Comparison of ENCODE assay signal across 8 cellular contexts in genomic region chr4:164956766-164957643, GRCh38. TPM values are rescaled to one million over a fixed set of nuclear protein-coding genes. Genes with fewer than 3 reads are reported as not detected.
DNase-seq lines count a peak whose midpoint lies in the region; ATAC-seq, FAIRE-seq and TF ChIP-seq lines count a peak whose summit lies in the region.

No MANE protein-coding gene starts in this region.

- FAIRE-seq in K562 (lab: Jason Lieb, UNC) = no peak

- CTCF ChIA-PET in K562 (lab: Yijun Ruan, JAX; ENCODE audit: low intra/inter-chr PET ratio) (no interaction called here), HEK293T (lab: Yijun Ruan, JAX) (no interaction called here)

- POLR2A ChIA-PET in K562 (lab: Yijun Ruan, JAX) = no interaction called here
- POLR2A ChIA-PET in HEK293T (lab: Yijun Ruan, JAX) = interaction anchor here (0.6 kb wide), 1 partner anchor 10 kb away, joined by 3 read pairs; no protein-coding TSS in a partner anchor

- no peak for TF ChIP-seq POLR2A in K562 (conservative IDR thresholded peaks at IDR 0.05)

- H3K27me3 ChIP-seq in K562 (ENCODE audit: control insufficient read depth in 2 of 2, insufficient read depth in 2 of 2, low read length in 2 of 2) = peaks cover 2 to 8% of the 10 kb centered on the region in 2 experiments; a peak in 2 of 5 replicates
- H3K27me3 ChIP-seq in iPS-18a (ENCODE audit: control insufficient read depth, insufficient read depth, low read length) = no peaks in the 10 kb centered on the region

- 9% methylated on average over 28 of the region's 46 CpGs for WGBS in K562 (ENCODE audit: insufficient coverage, low coverage, missing lambda C conversion rate)

- TSS peak; percentile 49 for BruUV-seq in K562 (replicated peaks; lab: Mats Ljungman, UMichigan)

- peak overlapping the region in 1 of 2 experiments; percentile 52; a peak in 2 of 4 replicates for H3K9ac ChIP-seq in K562 (ENCODE audit: insufficient read depth in 1 of 2, low read depth in 2 of 2, low read length in 2 of 2)
- H3K9ac ChIP-seq in iPS-18a (ENCODE audit: low read length) = peak overlapping the region; percentile 46

- TF ChIP-seq CTCF in LNCaP clone FGC (IDR thresholded peaks at IDR 0.05; ENCODE audit: control insufficient read depth, extremely low read depth, insufficient read depth) (no peak), K562 (IDR thresholded peaks at IDR 0.05 in 2 of 3, conservative IDR thresholded peaks at IDR 0.05 in 1 of 3; ENCODE audit: insufficient read depth in 2 of 3, low read depth in 1 of 3, low read length in 3 of 3) (no peak)

- DNase-seq in DMS153 treated with DMSO at 0.1 percent for 48 hours (lab: John Stamatoyannopoulos, UW; ENCODE audit: unreplicated experiment) (peak; percentile 55), LNCaP clone FGC (ENCODE audit: low read depth) (peak; percentile 64), T1000 (lab: John Stamatoyannopoulos, UW) (peak; percentile 5), K562 (ENCODE audit: extremely low read depth in 1 of 4, low spot score in 3 of 4) (peak; percentile 17 to 55 (median 40)), HEK293T (ENCODE audit: extremely low spot score) (no peak)

- ATAC-seq in GM21529 (IDR thresholded peaks at IDR 0.05; ENCODE audit: unreplicated experiment) = peak; percentile 100
- ATAC-seq in K562 = peak; percentile 99

- H2AFZ ChIP-seq in K562 (ENCODE audit: low read depth, low read length) = peak overlapping the region; percentile 88

- no peaks in the 10 kb centered on the region for H4K20me1 ChIP-seq in K562 (replicated peaks; ENCODE audit: control insufficient read depth, insufficient read depth, low read length)

- no peak for TF ChIP-seq EP300 in K562 (IDR thresholded peaks at IDR 0.05; ENCODE audit: low read length)

- peak overlapping the region; percentile 71 for H3K4me2 ChIP-seq in K562 (ENCODE audit: insufficient read depth, low read length)

- H3K4me3 ChIP-seq in LNCaP clone FGC (ENCODE audit: low read depth, low read length) (peak overlapping the region; percentile 76), K562 (peak overlapping the region; percentile 40), iPS-18a (ENCODE audit: low read length) (peak overlapping the region; percentile 83), skin epidermis (peak overlapping the region; percentile 44 to 63 (median 53))

- no peak for TF ChIP-seq RAD21 in K562 (CRISPR knock-in tag; conservative IDR thresholded peaks at IDR 0.05 in 1 of 2, IDR thresholded peaks at IDR 0.05 in 1 of 2)

- intact Hi-C loops in K562 (cut with micrococcal nuclease) = no loop called here

- H3K4me1 ChIP-seq in K562 (replicated peaks in 1 of 2; ENCODE audit: control insufficient read depth in 2 of 2, insufficient read depth in 2 of 2, low read length in 2 of 2) (peaks cover 0 to 8% of the 10 kb centered on the region in 2 experiments; a peak in 2 of 5 replicates), iPS-18a (ENCODE audit: control insufficient read depth, low read depth, low read length) (peaks cover 4% of the 10 kb centered on the region)

- no peaks in the 10 kb centered on the region for H3K79me2 ChIP-seq in K562 (ENCODE audit: control insufficient read depth, insufficient read depth, low read length)

- H3K27ac ChIP-seq in K562 (ENCODE audit: extremely low read depth, low read depth, low read length) = no peak overlapping the region
- H3K27ac ChIP-seq in iPS-18a (ENCODE audit: low read length) = no peak overlapping the region
- H3K27ac ChIP-seq in skin epidermis = peak overlapping the region in 11 of 21 experiments; percentile 30 to 72 (median 49)

- no peaks in the 10 kb centered on the region for H3K36me3 ChIP-seq in K562 (ENCODE audit: control insufficient read depth, insufficient read depth, low read length)
- no peaks in the 10 kb centered on the region for H3K36me3 ChIP-seq in iPS-18a (ENCODE audit: control insufficient read depth, low read depth, low read length)

- no peaks in the 10 kb centered on the region for H3K9me1 ChIP-seq in K562 (ENCODE audit: control insufficient read depth, insufficient read depth, low read length)

- no peaks in the 10 kb centered on the region for H3K9me3 ChIP-seq in K562 (replicated peaks; ENCODE audit: control insufficient read depth, insufficient read depth, low read depth, low read length)
- H3K9me3 ChIP-seq in iPS-18a (ENCODE audit: control insufficient read depth, low read depth, low read length) = no peaks in the 10 kb centered on the region

- in situ Hi-C loops in K562 (cut with MboI) = no loop called here

TF ChIP-seq in K562, 482 proteins besides CTCF, POLR2A, EP300 and RAD21 (continues in another document):
- no peak for TF ChIP-seq IRF2 (CRISPR knock-in tag; IDR thresholded peaks at IDR 0.05)
- TF ChIP-seq ARHGAP35 (IDR thresholded peaks at IDR 0.05; ENCODE audit: partially characterized antibody) = no peak
- peak; percentile 90 for TF ChIP-seq NR2C2 (CRISPR knock-in tag; IDR thresholded peaks at IDR 0.05)
- TF ChIP-seq NR2C2 (tag; IDR thresholded peaks at IDR 0.05) = peak; percentile 93
- peak; percentile 77; the same call in 1 of the 2 replicates for TF ChIP-seq EHMT2 (IDR thresholded peaks at IDR 0.05)
- TF ChIP-seq ZKSCAN3 (CRISPR knock-in tag; IDR thresholded peaks at IDR 0.05) = no peak
- TF ChIP-seq XRCC4 (IDR thresholded peaks at IDR 0.05; ENCODE audit: extremely low read depth, insufficient read depth, insufficient read length) = no peak
- TF ChIP-seq, protein P1, sequence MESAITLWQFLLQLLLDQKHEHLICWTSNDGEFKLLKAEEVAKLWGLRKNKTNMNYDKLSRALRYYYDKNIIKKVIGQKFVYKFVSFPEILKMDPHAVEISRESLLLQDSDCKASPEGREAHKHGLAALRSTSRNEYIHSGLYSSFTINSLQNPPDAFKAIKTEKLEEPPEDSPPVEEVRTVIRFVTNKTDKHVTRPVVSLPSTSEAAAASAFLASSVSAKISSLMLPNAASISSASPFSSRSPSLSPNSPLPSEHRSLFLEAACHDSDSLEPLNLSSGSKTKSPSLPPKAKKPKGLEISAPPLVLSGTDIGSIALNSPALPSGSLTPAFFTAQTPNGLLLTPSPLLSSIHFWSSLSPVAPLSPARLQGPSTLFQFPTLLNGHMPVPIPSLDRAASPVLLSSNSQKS (CRISPR knock-in tag; IDR thresholded peaks at IDR 0.05) = no peak
- peak; percentile 61 for TF ChIP-seq CREM (IDR thresholded peaks at IDR 0.05; ENCODE audit: low read depth)
- TF ChIP-seq CTBP1 (IDR thresholded peaks at IDR 0.05; ENCODE audit: borderline replicate concordance) = peak; percentile 60; the same call in 1 of the 2 replicates
- peak; percentile 85 for TF ChIP-seq GABPB1 (CRISPR knock-in tag; IDR thresholded peaks at IDR 0.05)
- TF ChIP-seq KDM4B (IDR thresholded peaks at IDR 0.05; ENCODE audit: borderline replicate concordance in 2 of 2, low read depth in 1 of 2) = peak in 1 of 2 experiments; percentile 63; a peak in 1 of 4 replicates
- no peak for TF ChIP-seq ZNF766 (CRISPR knock-in tag; conservative IDR thresholded peaks at IDR 0.05)
- TF ChIP-seq FOXP1 (CRISPR knock-in tag; IDR thresholded peaks at IDR 0.05) = no peak

TF ChIP-seq in HEK293T, 16 proteins besides CTCF, POLR2A, EP300 and RAD21:
- TF ChIP-seq ARNT (IDR thresholded peaks at IDR 0.05) (no peak), SP1 (IDR thresholded peaks at IDR 0.05) (no peak), FOXA1 (IDR thresholded peaks at IDR 0.05) (no peak), FOXM1 (IDR thresholded peaks at IDR 0.05; ENCODE audit: borderline replicate concordance) (no peak), TARDBP (IDR thresholded peaks at IDR 0.05) (no peak), CTBP1 (IDR thresholded peaks at IDR 0.05; ENCODE audit: borderline replicate concordance) (no peak), PKNOX1 (IDR thresholded peaks at IDR 0.05) (no peak), NFRKB (IDR thresholded peaks at IDR 0.05) (no peak), BHLHE40 (IDR thresholded peaks at IDR 0.05; ENCODE audit: borderline replicate concordance) (no peak), SUZ12 (IDR thresholded peaks at IDR 0.05) (no peak), ZNF384 (IDR thresholded peaks at IDR 0.05) (no peak), ELF4 (IDR thresholded peaks at IDR 0.05) (no peak), FOXK2 (IDR thresholded peaks at IDR 0.05) (no peak), HDGF (IDR thresholded peaks at IDR 0.05; ENCODE audit: borderline replicate concordance) (no peak), L3MBTL2 (conservative IDR thresholded peaks at IDR 0.05) (no peak), LEF1 (IDR thresholded peaks at IDR 0.05; ENCODE audit: borderline replicate concordance) (no peak)

RNA-seq across cellular contexts. Expression of gene TRIM61, which starts 20.5 kb away (rescaled TPM):
- not detected in 2 replicates for total RNA-seq in K562 (2011; cell fraction: chromatin; rRNA removed; ENCODE audit: low replicate concordance)
- not detected in 2 replicates for total RNA-seq in K562 (2011; cell fraction: nucleolus; rRNA removed)
- not detected in 2 replicates for total RNA-seq in K562 (2011; cell fraction: nucleoplasm; rRNA removed)
- 0.41 TPM in 1 of 2 replicates, not detected in the other for total RNA-seq in K562 (2014; rRNA removed)
- 0.41 and 0.51 TPM in 2 replicates for total RNA-seq in K562 (2014; rRNA removed; fragmentation: Illumina TruSeq; extraction: Trizol)
- 0.29 and 0.57 TPM in 2 replicates for total RNA-seq in K562 (2015; rRNA removed; fragmentation: Illumina TruSeq; extraction: Trizol)
- 0.42 and 0.87 TPM in 2 replicates for total RNA-seq in K562 (2021)
- 0.07 TPM in 1 of 2 replicates, not detected in the other for polyA plus RNA-seq in K562 (2011; rRNA removed)
- 0.06 TPM in 1 of 2 replicates, not detected in the other for polyA plus RNA-seq in K562 (2011; cell fraction: cytosol; rRNA removed)
- polyA plus RNA-seq in K562 (2011; cell fraction: nucleus; rRNA removed) = not detected in 2 replicates
- 0.60 and 0.75 TPM in 2 replicates for polyA plus RNA-seq in K562 (2012)
- polyA plus RNA-seq in K562 (2014; fragmentation: Illumina TruSeq; extraction: Trizol) = 0.46 and 0.72 TPM in 2 replicates
- under 1 TPM; 0.80 to 0.92 TPM for polyA plus RNA-seq in K562 (2014; fragmentation: Nextera tagmentation; extraction: Ambion mirVana)
- polyA plus RNA-seq in K562 (2014; rRNA removed) = 0.18 and 0.24 TPM in 2 replicates
- 0.46 TPM in 1 of 2 replicates, not detected in the other for polyA minus RNA-seq in K562 (2011; rRNA and poly(A)+ RNA removed)
- polyA minus RNA-seq in K562 (2011; cell fraction: cytosol; rRNA and poly(A)+ RNA removed) = not detected in 2 replicates
- polyA minus RNA-seq in K562 (2011; cell fraction: nucleus; rRNA and poly(A)+ RNA removed) = 0.33 TPM in 1 of 2 replicates, not detected in the other

Comparison
In these comparisons a context has a peak if more than half of its experiments do, and no peak if none do; other contexts are left out.
1. H3K27ac ChIP-seq: peak in skin epidermis (11 of 21); none in K562 (single experiment) and iPS-18a (single experiment).
2. Peak in every context shown above with its lines, with median percentiles within 50 percentile points of each other: H3K4me3 ChIP-seq.